In genomic region chr17:4789701-4789950, GRCh38 we compare ENCODE assay signal across 8 cellular contexts. TPM values are rescaled to one million over a fixed set of nuclear protein-coding genes. Genes with fewer than 3 reads are reported as not detected.
DNase-seq lines count a peak whose midpoint lies in the region; ATAC-seq, FAIRE-seq and TF ChIP-seq lines count a peak whose summit lies in the region.

No MANE protein-coding gene starts in this region.

- ATAC-seq in activated CD8-positive, alpha-beta memory T cell treated with anti-CD3 and anti-CD28 coated beads, Interleukin-2, amount 10 ng/mL, durations not matched to agents 7 days and 5 days: no peak
- ATAC-seq in thoracic aorta (ENCODE audit: insufficient number of reproducible peaks, low FRiP score, low read depth) (peak; percentile 13), HG03045 (IDR thresholded peaks at IDR 0.05; ENCODE audit: unreplicated experiment) (no peak), HG02678 (IDR thresholded peaks at IDR 0.05; ENCODE audit: unreplicated experiment) (no peak)

- H3K36me3 Mint-ChIP-seq in activated CD8-positive, alpha-beta memory T cell treated with anti-CD3 and anti-CD28 coated beads, Interleukin-2, amount 10 ng/mL, durations not matched to agents 7 days and 5 days: peaks cover 2% of the 10 kb centered on the region
- peaks cover 4% of the 10 kb centered on the region for H3K36me3 Mint-ChIP-seq in activated T-helper 1 cell treated with anti-CD3 and anti-CD28 coated beads, Interleukin-12 subunit alpha, Interleukin-12 subunit beta, Interleukin-2, Interleukin-4 antibody, amounts not matched to agents 30 ng/mL and 10 ng/mL and 1 ng/mL, durations not matched to agents 14 hours and 24 hours and 36 hours (ENCODE audit: low read depth)

- CTCF ChIA-PET in activated CD8-positive, alpha-beta memory T cell treated with anti-CD3 and anti-CD28 coated beads, Interleukin-2, amount 10 ng/mL, durations not matched to agents 7 days and 5 days (lab: Charles Lee): interaction anchor here (0.8 to 3.9 kb wide), 33 partner anchors 9 to 647 kb away, joined by 3 to 39 read pairs (median 6); partner anchors contain the start of genes ARRB2, C17orf107, C17orf114 and CHRNE

- peak overlapping the region; percentile 79 for H3K9ac ChIP-seq in keratinocyte (ENCODE audit: control insufficient read depth, extremely low read depth, insufficient read depth, low read length)

- H3K4me1 Mint-ChIP-seq in activated CD8-positive, alpha-beta memory T cell treated with anti-CD3 and anti-CD28 coated beads, Interleukin-2, amount 10 ng/mL, durations not matched to agents 7 days and 5 days: peaks cover 31% of the 10 kb centered on the region
- peaks cover 36% of the 10 kb centered on the region for H3K4me1 Mint-ChIP-seq in activated T-helper 1 cell treated with anti-CD3 and anti-CD28 coated beads, Interleukin-12 subunit alpha, Interleukin-12 subunit beta, Interleukin-2, Interleukin-4 antibody, amounts not matched to agents 30 ng/mL and 10 ng/mL and 1 ng/mL, durations not matched to agents 14 hours and 24 hours and 36 hours (ENCODE audit: low read depth)

- H3K4me1 ChIP-seq in keratinocyte (ENCODE audit: control insufficient read depth, extremely low read depth, insufficient read depth, low read length): peaks cover 25% of the 10 kb centered on the region
- peaks cover 22 to 42% of the 10 kb centered on the region in 2 donors for H3K4me1 ChIP-seq in thoracic aorta (ENCODE audit: control insufficient read depth in 1 of 2, low read depth in 2 of 2)

- no peaks in the 10 kb centered on the region for H3K9me3 Mint-ChIP-seq in activated CD8-positive, alpha-beta memory T cell treated with anti-CD3 and anti-CD28 coated beads, Interleukin-2, amount 10 ng/mL, durations not matched to agents 7 days and 5 days (ENCODE audit: low read depth)
- H3K9me3 Mint-ChIP-seq in activated T-helper 1 cell treated with anti-CD3 and anti-CD28 coated beads, Interleukin-12 subunit alpha, Interleukin-12 subunit beta, Interleukin-2, Interleukin-4 antibody, amounts not matched to agents 30 ng/mL and 10 ng/mL and 1 ng/mL, durations not matched to agents 14 hours and 24 hours and 36 hours: no peaks in the 10 kb centered on the region

- peaks cover 11% of the 10 kb centered on the region for H3K27me3 ChIP-seq in keratinocyte (ENCODE audit: control insufficient read depth, extremely low read depth, insufficient read depth, low read length)
- H3K27me3 ChIP-seq in thoracic aorta (replicated peaks; ENCODE audit: insufficient read depth): no peaks in the 10 kb centered on the region

- intact Hi-C loops in activated T-helper 1 cell treated with anti-CD3 and anti-CD28 coated beads, Interleukin-12 subunit alpha, Interleukin-12 subunit beta, Interleukin-2, Interleukin-4 antibody, amounts not matched to agents 30 ng/mL and 10 ng/mL and 1 ng/mL, durations not matched to agents 14 hours and 24 hours and 36 hours (cut with micrococcal nuclease): loop anchor here (5.0 kb wide), 1 partner anchor 147 kb away; the partner anchor contains the start of gene ALOX15

- H3K27ac Mint-ChIP-seq in activated CD8-positive, alpha-beta memory T cell treated with anti-CD3 and anti-CD28 coated beads, Interleukin-2, amount 10 ng/mL, durations not matched to agents 7 days and 5 days: no peak overlapping the region
- H3K27ac Mint-ChIP-seq in activated T-helper 1 cell treated with anti-CD3 and anti-CD28 coated beads, Interleukin-12 subunit alpha, Interleukin-12 subunit beta, Interleukin-2, Interleukin-4 antibody, amounts not matched to agents 30 ng/mL and 10 ng/mL and 1 ng/mL, durations not matched to agents 14 hours and 24 hours and 36 hours: peak overlapping the region; percentile 34

- H3K9me3 ChIP-seq in keratinocyte (ENCODE audit: control insufficient read depth, low read depth, low read length) (no peaks in the 10 kb centered on the region), thoracic aorta (no peaks in the 10 kb centered on the region)

- H3K27ac ChIP-seq in keratinocyte (ENCODE audit: control insufficient read depth, insufficient read depth, low read length) (peak overlapping the region; percentile 75), thoracic aorta (peak overlapping the region; percentile 89 to 97)

- H3K79me2 ChIP-seq in keratinocyte (ENCODE audit: control insufficient read depth, insufficient read depth, low read length): peaks cover 6% of the 10 kb centered on the region

- peak overlapping the region; percentile 72 for H3K4me3 Mint-ChIP-seq in activated CD8-positive, alpha-beta memory T cell treated with anti-CD3 and anti-CD28 coated beads, Interleukin-2, amount 10 ng/mL, durations not matched to agents 7 days and 5 days
- peak overlapping the region; percentile 73 for H3K4me3 Mint-ChIP-seq in activated T-helper 1 cell treated with anti-CD3 and anti-CD28 coated beads, Interleukin-12 subunit alpha, Interleukin-12 subunit beta, Interleukin-2, Interleukin-4 antibody, amounts not matched to agents 30 ng/mL and 10 ng/mL and 1 ng/mL, durations not matched to agents 14 hours and 24 hours and 36 hours

- no peaks in the 10 kb centered on the region for H4K20me1 ChIP-seq in keratinocyte (ENCODE audit: control insufficient read depth, extremely low read depth, insufficient read depth, low read length)

- dilution Hi-C loops in keratinocyte (cut with MboI; ENCODE audit: extremely low pct_ligation_motif_present, low sequenced_read_pairs): no loop called here

- H3K36me3 ChIP-seq in keratinocyte (ENCODE audit: control insufficient read depth in 2 of 2, extremely low read depth in 1 of 2, insufficient read depth in 2 of 2, low read length in 2 of 2) (no peaks in the 10 kb centered on the region), thoracic aorta (no peaks in the 10 kb centered on the region)

- peaks cover 48% of the 10 kb centered on the region for H3K27me3 Mint-ChIP-seq in activated CD8-positive, alpha-beta memory T cell treated with anti-CD3 and anti-CD28 coated beads, Interleukin-2, amount 10 ng/mL, durations not matched to agents 7 days and 5 days
- peaks cover 48% of the 10 kb centered on the region for H3K27me3 Mint-ChIP-seq in activated T-helper 1 cell treated with anti-CD3 and anti-CD28 coated beads, Interleukin-12 subunit alpha, Interleukin-12 subunit beta, Interleukin-2, Interleukin-4 antibody, amounts not matched to agents 30 ng/mL and 10 ng/mL and 1 ng/mL, durations not matched to agents 14 hours and 24 hours and 36 hours (ENCODE audit: insufficient read depth)

- peak overlapping the region; percentile 74 for H2AFZ ChIP-seq in keratinocyte (ENCODE audit: control insufficient read depth, low read length)

- DNase-seq in activated CD8-positive, alpha-beta memory T cell treated with anti-CD3 and anti-CD28 coated beads, Interleukin-2, amount 10 ng/mL, durations not matched to agents 7 days and 5 days: no peak
- no peak for DNase-seq in activated CD8-positive, alpha-beta memory T cell treated with anti-CD3 and anti-CD28 coated beads, Interleukin-2, amount 50 U/mL, for 4 hours
- no peak for DNase-seq in activated T-helper 1 cell treated with anti-CD3 and anti-CD28 coated beads, Interleukin-12 subunit alpha, Interleukin-12 subunit beta, Interleukin-2, Interleukin-4 antibody, amounts not matched to agents 30 ng/mL and 10 ng/mL and 1 ng/mL, durations not matched to agents 14 hours and 24 hours and 36 hours (ENCODE audit: low spot score)
- DNase-seq in keratinocyte (ENCODE audit: low read depth, low spot score) (no peak), thoracic aorta (ENCODE audit: low spot score) (no peak), NCI-H446 treated with DMSO at 0.1 percent for 48 hours (lab: John Stamatoyannopoulos, UW) (no peak)

- no peaks in the 10 kb centered on the region for H3K9me1 ChIP-seq in keratinocyte (ENCODE audit: control insufficient read depth, extremely low read depth, insufficient read depth, low read length)

- H3K4me2 ChIP-seq in keratinocyte (ENCODE audit: control insufficient read depth, extremely low read depth, insufficient read depth, low read depth, low read length): peak overlapping the region; percentile 90

- no peak for FAIRE-seq in keratinocyte (lab: Jason Lieb, UNC)

- H3K4me3 ChIP-seq in keratinocyte (ENCODE audit: control insufficient read depth in 2 of 3, extremely low read depth in 1 of 3, insufficient read depth in 2 of 3, low read depth in 1 of 3, low read length in 3 of 3): peak overlapping the region; percentile 57 to 82 (median 68)
- peak overlapping the region; percentile 95 for H3K4me3 ChIP-seq in thoracic aorta

- TF ChIP-seq CTCF in keratinocyte (optimal IDR thresholded peaks at IDR 0.05 in 1 of 3, IDR thresholded peaks at IDR 0.05 in 1 of 3, conservative IDR thresholded peaks at IDR 0.05 in 1 of 3; ENCODE audit: extremely low read depth in 1 of 3, insufficient read depth in 2 of 3, low read length in 3 of 3): no peak
- no peak for TF ChIP-seq CTCF in thoracic aorta (IDR thresholded peaks at IDR 0.05)

RNA-seq across cellular contexts. Expression of gene GLTPD2, which starts 0.9 kb away (rescaled TPM):
- not detected for total RNA-seq in activated CD8-positive, alpha-beta memory T cell treated with anti-CD3 and anti-CD28 coated beads, Interleukin-2, amount 10 ng/mL, durations not matched to agents 7 days and 5 days
- not detected in 2 replicates for total RNA-seq in activated T-helper 1 cell treated with anti-CD3 and anti-CD28 coated beads, Interleukin-12 subunit alpha, Interleukin-12 subunit beta, Interleukin-2, Interleukin-4 antibody, amounts not matched to agents 30 ng/mL and 10 ng/mL and 1 ng/mL, durations not matched to agents 14 hours and 24 hours and 36 hours
- polyA plus RNA-seq in keratinocyte: not detected in 3 replicates
- not detected for polyA plus RNA-seq in keratinocyte (2011; ENCODE audit: low read depth)
- polyA plus RNA-seq in keratinocyte (2011; cell fraction: cytosol; rRNA removed): not detected in 2 replicates
- polyA plus RNA-seq in keratinocyte (2011; cell fraction: nucleus; rRNA removed): not detected in 2 replicates
- polyA plus RNA-seq in keratinocyte (2012; ENCODE audit: low replicate concordance): 0.18 and 0.28 TPM in 2 replicates
- not detected in 3 replicates for polyA minus RNA-seq in keratinocyte
- not detected for polyA minus RNA-seq in keratinocyte (2011; cell fraction: cytosol; rRNA and poly(A)+ RNA removed)
- not detected in 2 replicates for polyA minus RNA-seq in keratinocyte (2011; cell fraction: nucleus; rRNA and poly(A)+ RNA removed)
- total RNA-seq in thoracic aorta: not detected

RNA-seq across cellular contexts. Expression of gene VMO1, which starts 3.5 kb away (rescaled TPM):
- total RNA-seq in activated CD8-positive, alpha-beta memory T cell treated with anti-CD3 and anti-CD28 coated beads, Interleukin-2, amount 10 ng/mL, durations not matched to agents 7 days and 5 days: under 1 TPM; 0.37 to 0.50 TPM
- not detected in 2 replicates for total RNA-seq in activated T-helper 1 cell treated with anti-CD3 and anti-CD28 coated beads, Interleukin-12 subunit alpha, Interleukin-12 subunit beta, Interleukin-2, Interleukin-4 antibody, amounts not matched to agents 30 ng/mL and 10 ng/mL and 1 ng/mL, durations not matched to agents 14 hours and 24 hours and 36 hours
- polyA plus RNA-seq in keratinocyte: 0.14 to 0.42 TPM in 2 of 3 replicates, not detected in the other
- not detected for polyA plus RNA-seq in keratinocyte (2011; ENCODE audit: low read depth)
- 0.23 TPM in 1 of 2 replicates, not detected in the other for polyA plus RNA-seq in keratinocyte (2011; cell fraction: cytosol; rRNA removed)
- 0.48 TPM in 1 of 2 replicates, not detected in the other for polyA plus RNA-seq in keratinocyte (2011; cell fraction: nucleus; rRNA removed)
- polyA plus RNA-seq in keratinocyte (2012; ENCODE audit: low replicate concordance): 0.25 and 0.58 TPM in 2 replicates
- polyA minus RNA-seq in keratinocyte: not detected in 3 replicates
- polyA minus RNA-seq in keratinocyte (2011; cell fraction: cytosol; rRNA and poly(A)+ RNA removed): not detected
- not detected in 2 replicates for polyA minus RNA-seq in keratinocyte (2011; cell fraction: nucleus; rRNA and poly(A)+ RNA removed)
- 1 to 10 TPM; 5.9 to 8.3 TPM for total RNA-seq in thoracic aorta

RNA-seq across cellular contexts. Expression of gene PSMB6, which starts 6.3 kb away (rescaled TPM):
- 100 to 1,000 TPM; 119 to 157 TPM for total RNA-seq in activated CD8-positive, alpha-beta memory T cell treated with anti-CD3 and anti-CD28 coated beads, Interleukin-2, amount 10 ng/mL, durations not matched to agents 7 days and 5 days
- 205 and 208 TPM in 2 replicates for total RNA-seq in activated T-helper 1 cell treated with anti-CD3 and anti-CD28 coated beads, Interleukin-12 subunit alpha, Interleukin-12 subunit beta, Interleukin-2, Interleukin-4 antibody, amounts not matched to agents 30 ng/mL and 10 ng/mL and 1 ng/mL, durations not matched to agents 14 hours and 24 hours and 36 hours
- 191 to 245 TPM (median 225 TPM) in 3 replicates for polyA plus RNA-seq in keratinocyte
- polyA plus RNA-seq in keratinocyte (2011; ENCODE audit: low read depth): 34.8 TPM
- 178 and 187 TPM in 2 replicates for polyA plus RNA-seq in keratinocyte (2011; cell fraction: cytosol; rRNA removed)
- polyA plus RNA-seq in keratinocyte (2011; cell fraction: nucleus; rRNA removed): 103 and 115 TPM in 2 replicates
- 157 and 212 TPM in 2 replicates for polyA plus RNA-seq in keratinocyte (2012; ENCODE audit: low replicate concordance)
- 186 to 219 TPM (median 217 TPM) in 3 replicates for polyA minus RNA-seq in keratinocyte
- 127 TPM for polyA minus RNA-seq in keratinocyte (2011; cell fraction: cytosol; rRNA and poly(A)+ RNA removed)
- polyA minus RNA-seq in keratinocyte (2011; cell fraction: nucleus; rRNA and poly(A)+ RNA removed): 24.3 and 32.3 TPM in 2 replicates
- total RNA-seq in thoracic aorta: 100 to 1,000 TPM in 1 of 2 donors, 10 to 100 TPM in 1; 70.0 to 160 TPM

RNA-seq across cellular contexts. Expression of gene PLD2, which starts 17.3 kb away (rescaled TPM):
- total RNA-seq in activated CD8-positive, alpha-beta memory T cell treated with anti-CD3 and anti-CD28 coated beads, Interleukin-2, amount 10 ng/mL, durations not matched to agents 7 days and 5 days: 10 to 100 TPM; 11.7 to 14.5 TPM
- 16.7 and 22.2 TPM in 2 replicates for total RNA-seq in activated T-helper 1 cell treated with anti-CD3 and anti-CD28 coated beads, Interleukin-12 subunit alpha, Interleukin-12 subunit beta, Interleukin-2, Interleukin-4 antibody, amounts not matched to agents 30 ng/mL and 10 ng/mL and 1 ng/mL, durations not matched to agents 14 hours and 24 hours and 36 hours
- polyA plus RNA-seq in keratinocyte: 27.9 to 48.6 TPM (median 33.3 TPM) in 3 replicates
- 95.5 TPM for polyA plus RNA-seq in keratinocyte (2011; ENCODE audit: low read depth)
- polyA plus RNA-seq in keratinocyte (2011; cell fraction: cytosol; rRNA removed): 14.8 and 22.0 TPM in 2 replicates
- 88.1 and 92.1 TPM in 2 replicates for polyA plus RNA-seq in keratinocyte (2011; cell fraction: nucleus; rRNA removed)
- 25.4 and 50.3 TPM in 2 replicates for polyA plus RNA-seq in keratinocyte (2012; ENCODE audit: low replicate concordance)
- polyA minus RNA-seq in keratinocyte: 46.1 to 62.1 TPM (median 51.1 TPM) in 3 replicates
- polyA minus RNA-seq in keratinocyte (2011; cell fraction: cytosol; rRNA and poly(A)+ RNA removed): 33.8 TPM
- 40.4 and 48.3 TPM in 2 replicates for polyA minus RNA-seq in keratinocyte (2011; cell fraction: nucleus; rRNA and poly(A)+ RNA removed)
- 10 to 100 TPM; 38.3 to 75.3 TPM for total RNA-seq in thoracic aorta
